Comparison of ENCODE assay signal across 25 cellular contexts in genomic region chr10:64148597-64148996, GRCh38.
"Had no signal": no experiment of that assay in that cellular context is flagged by ENCODE, and none has a peak within 500 bp of the region (broad histone marks: within the 10 kb centered on the region; RNA-seq: fewer than 3 reads in every experiment).

No MANE protein-coding gene starts in this region.

- H3K36me3 ChIP-seq: brain microvascular endothelial cell, esophagus squamous epithelium, right lobe of liver, upper lobe of left lung, vagina, WERI-Rb-1 had no signal

- H3K27ac ChIP-seq: brain microvascular endothelial cell, epithelial cell of prostate, esophagus squamous epithelium, right lobe of liver, upper lobe of left lung, vagina, WERI-Rb-1 had no signal

- H3K4me3 Mint-ChIP-seq: activated CD4-positive, alpha-beta memory T cell treated with anti-CD3 and anti-CD28 coated beads, Interleukin-2, amount 10 ng/mL, durations not matched to agents 7 days and 5 days; activated CD4-positive, alpha-beta T cell treated with anti-CD3 and anti-CD28 coated beads, Interleukin-2, amount 10 ng/mL, durations not matched to agents 7 days and 5 days; activated T-cell treated with anti-CD3 and anti-CD28 coated beads, Interleukin-2, amount 50 U/mL, for 4 hours; activated T-helper 17 cell treated with anti-CD3 and anti-CD28 coated beads, Interleukin-2, amount 50 U/mL, for 72 hours; naive thymus-derived CD8-positive, alpha-beta T cell; stimulated activated effector memory CD8-positive, alpha-beta T cell treated with anti-CD3 and anti-CD28 coated beads, Interleukin-12 subunit alpha, Interleukin-12 subunit beta, amount 100 ng/mL, for 72 hours; stimulated activated naive CD8-positive, alpha-beta T cell treated with anti-CD3 and anti-CD28 coated beads, Interleukin-15, amount 100 ng/mL, for 72 hours had no signal

- H3K36me3 Mint-ChIP-seq: naive thymus-derived CD8-positive, alpha-beta T cell; stimulated activated effector memory CD8-positive, alpha-beta T cell treated with anti-CD3 and anti-CD28 coated beads, Interleukin-12 subunit alpha, Interleukin-12 subunit beta, amount 100 ng/mL, for 72 hours had no signal

- H3K4me1 Mint-ChIP-seq: activated CD4-positive, alpha-beta memory T cell treated with anti-CD3 and anti-CD28 coated beads, Interleukin-2, amount 10 ng/mL, durations not matched to agents 7 days and 5 days; activated CD4-positive, alpha-beta T cell treated with anti-CD3 and anti-CD28 coated beads, Interleukin-2, amount 10 ng/mL, durations not matched to agents 7 days and 5 days; activated T-helper 17 cell treated with anti-CD3 and anti-CD28 coated beads, Interleukin-2, amount 50 U/mL, for 72 hours; naive thymus-derived CD8-positive, alpha-beta T cell; stimulated activated effector memory CD8-positive, alpha-beta T cell treated with anti-CD3 and anti-CD28 coated beads, Interleukin-12 subunit alpha, Interleukin-12 subunit beta, amount 100 ng/mL, for 72 hours; stimulated activated naive CD8-positive, alpha-beta T cell treated with anti-CD3 and anti-CD28 coated beads, Interleukin-15, amount 100 ng/mL, for 72 hours had no signal

- ATAC-seq: activated T-cell treated with anti-CD3 and anti-CD28 coated beads, Interleukin-2, amount 50 U/mL, for 4 hours; activated T-helper 17 cell treated with anti-CD3 and anti-CD28 coated beads, Interleukin-2, amount 50 U/mL, for 72 hours; left cardiac atrium; left ventricle myocardium superior; naive thymus-derived CD8-positive, alpha-beta T cell; right lobe of liver; stimulated activated effector memory CD8-positive, alpha-beta T cell treated with anti-CD3 and anti-CD28 coated beads, Interleukin-12 subunit alpha, Interleukin-12 subunit beta, amount 100 ng/mL, for 72 hours; stimulated activated naive CD8-positive, alpha-beta T cell treated with anti-CD3 and anti-CD28 coated beads, Interleukin-15, amount 100 ng/mL, for 72 hours had no signal

- H3K4me1 ChIP-seq: esophagus squamous epithelium, right lobe of liver, upper lobe of left lung, vagina had no signal

- H3K27me3 Mint-ChIP-seq: activated CD4-positive, alpha-beta memory T cell treated with anti-CD3 and anti-CD28 coated beads, Interleukin-2, amount 10 ng/mL, durations not matched to agents 7 days and 5 days; activated CD4-positive, alpha-beta T cell treated with anti-CD3 and anti-CD28 coated beads, Interleukin-2, amount 10 ng/mL, durations not matched to agents 7 days and 5 days; stimulated activated naive CD8-positive, alpha-beta T cell treated with anti-CD3 and anti-CD28 coated beads, Interleukin-15, amount 100 ng/mL, for 72 hours had no signal

- H3K4me3 ChIP-seq: esophagus squamous epithelium, right lobe of liver, upper lobe of left lung, vagina had no signal

- DNase-seq: activated CD4-positive, alpha-beta memory T cell treated with anti-CD3 and anti-CD28 coated beads, Interleukin-2, amount 10 ng/mL, durations not matched to agents 7 days and 5 days; activated CD4-positive, alpha-beta T cell treated with anti-CD3 and anti-CD28 coated beads, Interleukin-2, amount 10 ng/mL, durations not matched to agents 7 days and 5 days; activated CD4-positive, CD25-positive, alpha-beta regulatory T cell treated with anti-CD3 and anti-CD28 coated beads, Interleukin-2, amount 50 U/mL, for 72 hours; activated gamma-delta T cell treated with Interleukin-2 at 50 U/mL for 16 hours; activated naive CD4-positive, alpha-beta T cell treated with anti-CD3 and anti-CD28 coated beads, Interleukin-2, amount 50 U/mL, for 16 hours; activated T-cell treated with anti-CD3 and anti-CD28 coated beads, Interleukin-2, amount 50 U/mL, for 4 hours; amniotic stem cell; brain microvascular endothelial cell; caudate nucleus; effector CD4-positive, alpha-beta T cell; esophagus squamous epithelium; glutamatergic neuron; left cardiac atrium; left ventricle myocardium superior; naive thymus-derived CD8-positive, alpha-beta T cell; right lobe of liver; stimulated activated CD4-positive, alpha-beta T cell treated with anti-CD3 and anti-CD28 coated beads, Interleukin-4, amount 100 ng/mL, for 24 hours; stimulated activated naive CD8-positive, alpha-beta T cell treated with anti-CD3 and anti-CD28 coated beads, Interleukin-15, amount 100 ng/mL, for 72 hours; substantia nigra; upper lobe of left lung; WERI-Rb-1 had no signal

- H3K9me3 Mint-ChIP-seq: activated CD4-positive, alpha-beta memory T cell treated with anti-CD3 and anti-CD28 coated beads, Interleukin-2, amount 10 ng/mL, durations not matched to agents 7 days and 5 days; activated CD4-positive, alpha-beta T cell treated with anti-CD3 and anti-CD28 coated beads, Interleukin-2, amount 10 ng/mL, durations not matched to agents 7 days and 5 days; activated T-cell treated with anti-CD3 and anti-CD28 coated beads, Interleukin-2, amount 50 U/mL, for 4 hours; activated T-helper 17 cell treated with anti-CD3 and anti-CD28 coated beads, Interleukin-2, amount 50 U/mL, for 72 hours; stimulated activated naive CD8-positive, alpha-beta T cell treated with anti-CD3 and anti-CD28 coated beads, Interleukin-15, amount 100 ng/mL, for 72 hours had no signal

- H3K27ac Mint-ChIP-seq: activated CD4-positive, alpha-beta memory T cell treated with anti-CD3 and anti-CD28 coated beads, Interleukin-2, amount 10 ng/mL, durations not matched to agents 7 days and 5 days; activated CD4-positive, alpha-beta T cell treated with anti-CD3 and anti-CD28 coated beads, Interleukin-2, amount 10 ng/mL, durations not matched to agents 7 days and 5 days; activated T-helper 17 cell treated with anti-CD3 and anti-CD28 coated beads, Interleukin-2, amount 50 U/mL, for 72 hours; naive thymus-derived CD8-positive, alpha-beta T cell; stimulated activated effector memory CD8-positive, alpha-beta T cell treated with anti-CD3 and anti-CD28 coated beads, Interleukin-12 subunit alpha, Interleukin-12 subunit beta, amount 100 ng/mL, for 72 hours; stimulated activated naive CD8-positive, alpha-beta T cell treated with anti-CD3 and anti-CD28 coated beads, Interleukin-15, amount 100 ng/mL, for 72 hours had no signal

- H3K9me3 ChIP-seq: right lobe of liver, upper lobe of left lung, vagina had no signal

- H3K27me3 ChIP-seq: brain microvascular endothelial cell, esophagus squamous epithelium, right lobe of liver, upper lobe of left lung, vagina had no signal
